In genomic region chr3:188403404-188403803, GRCh38 we compare ENCODE assay signal across 16 cellular contexts.
"Had no signal": no experiment of that assay in that cellular context is flagged by ENCODE, and none has a peak within 500 bp of the region (broad histone marks: within the 10 kb centered on the region; RNA-seq: fewer than 3 reads in every experiment).

No MANE protein-coding gene starts in this region.

- H3K27ac Mint-ChIP-seq: nephron progenitor cell had no signal

- DNase-seq: activated CD4-positive, alpha-beta T cell treated with anti-CD3 and anti-CD28 coated beads for 1 hour; activated naive CD4-positive, alpha-beta T cell treated with anti-CD3 and anti-CD28 coated beads, Interleukin-2, amount 50 U/mL, for 16 hours; anterior cingulate cortex; cerebellar nuclear complex; dermis blood vessel endothelial cell; foreskin fibroblast; head of caudate nucleus; nephron progenitor cell; SIG-M5; sigmoid colon; stimulated activated CD4-positive, alpha-beta T cell treated with anti-CD3 and anti-CD28 coated beads, Interleukin-12 subunit alpha, Interleukin-12 subunit beta, amount 100 ng/mL, for 4 hours; testis; upper lobe of right lung had no signal

- H3K4me3 Mint-ChIP-seq: nephron progenitor cell; stimulated activated naive CD8-positive, alpha-beta T cell treated with anti-CD3 and anti-CD28 coated beads, Interleukin-15, Interleukin-2, amounts not matched to agents 100 ng/mL and 50 ng/mL, for 24 hours had no signal

- H3K9me3 Mint-ChIP-seq: nephron progenitor cell had no signal

- H3K4me3 ChIP-seq: sigmoid colon, testis, upper lobe of right lung had no signal

- H3K27me3 Mint-ChIP-seq: stimulated activated naive CD8-positive, alpha-beta T cell treated with anti-CD3 and anti-CD28 coated beads, Interleukin-15, Interleukin-2, amounts not matched to agents 100 ng/mL and 50 ng/mL, for 24 hours had no signal

- H3K9me3 ChIP-seq: sigmoid colon, testis, upper lobe of right lung had no signal

- H3K27ac ChIP-seq: testis, upper lobe of right lung had no signal

- H3K27me3 ChIP-seq: sigmoid colon, testis, upper lobe of right lung had no signal

- ATAC-seq: esophagus mucosa, left lobe of liver, upper lobe of right lung had no signal
